In the genomic region with DNA sequence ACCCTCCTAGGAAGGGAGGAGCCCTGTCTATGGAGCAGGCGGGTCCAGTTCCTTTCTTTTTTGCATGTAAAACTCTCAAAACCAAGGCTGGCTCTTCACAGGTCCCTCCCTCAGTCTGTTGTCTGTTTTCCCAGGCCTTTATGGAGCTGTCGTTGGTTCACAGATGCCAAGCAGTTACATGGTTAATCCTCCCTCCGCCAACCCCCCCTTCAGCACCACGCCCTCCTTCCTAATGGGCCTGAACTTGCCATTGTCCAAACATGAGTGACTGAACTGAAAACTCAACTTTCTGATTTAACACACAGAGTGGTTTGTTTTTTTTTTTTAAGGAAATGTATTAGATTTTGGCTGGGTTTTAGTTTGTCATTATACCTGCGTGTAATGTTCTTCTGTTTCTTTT, we compare ENCODE assay signal across 1 cellular context.
TF ChIP-seq lines count a peak whose summit lies in the region.

No MANE protein-coding gene starts in this region.

TF ChIP-seq in GM23338, 12 proteins besides CTCF, POLR2A, EP300 and RAD21 (continued from another document):
- TF ChIP-seq, protein P1, sequence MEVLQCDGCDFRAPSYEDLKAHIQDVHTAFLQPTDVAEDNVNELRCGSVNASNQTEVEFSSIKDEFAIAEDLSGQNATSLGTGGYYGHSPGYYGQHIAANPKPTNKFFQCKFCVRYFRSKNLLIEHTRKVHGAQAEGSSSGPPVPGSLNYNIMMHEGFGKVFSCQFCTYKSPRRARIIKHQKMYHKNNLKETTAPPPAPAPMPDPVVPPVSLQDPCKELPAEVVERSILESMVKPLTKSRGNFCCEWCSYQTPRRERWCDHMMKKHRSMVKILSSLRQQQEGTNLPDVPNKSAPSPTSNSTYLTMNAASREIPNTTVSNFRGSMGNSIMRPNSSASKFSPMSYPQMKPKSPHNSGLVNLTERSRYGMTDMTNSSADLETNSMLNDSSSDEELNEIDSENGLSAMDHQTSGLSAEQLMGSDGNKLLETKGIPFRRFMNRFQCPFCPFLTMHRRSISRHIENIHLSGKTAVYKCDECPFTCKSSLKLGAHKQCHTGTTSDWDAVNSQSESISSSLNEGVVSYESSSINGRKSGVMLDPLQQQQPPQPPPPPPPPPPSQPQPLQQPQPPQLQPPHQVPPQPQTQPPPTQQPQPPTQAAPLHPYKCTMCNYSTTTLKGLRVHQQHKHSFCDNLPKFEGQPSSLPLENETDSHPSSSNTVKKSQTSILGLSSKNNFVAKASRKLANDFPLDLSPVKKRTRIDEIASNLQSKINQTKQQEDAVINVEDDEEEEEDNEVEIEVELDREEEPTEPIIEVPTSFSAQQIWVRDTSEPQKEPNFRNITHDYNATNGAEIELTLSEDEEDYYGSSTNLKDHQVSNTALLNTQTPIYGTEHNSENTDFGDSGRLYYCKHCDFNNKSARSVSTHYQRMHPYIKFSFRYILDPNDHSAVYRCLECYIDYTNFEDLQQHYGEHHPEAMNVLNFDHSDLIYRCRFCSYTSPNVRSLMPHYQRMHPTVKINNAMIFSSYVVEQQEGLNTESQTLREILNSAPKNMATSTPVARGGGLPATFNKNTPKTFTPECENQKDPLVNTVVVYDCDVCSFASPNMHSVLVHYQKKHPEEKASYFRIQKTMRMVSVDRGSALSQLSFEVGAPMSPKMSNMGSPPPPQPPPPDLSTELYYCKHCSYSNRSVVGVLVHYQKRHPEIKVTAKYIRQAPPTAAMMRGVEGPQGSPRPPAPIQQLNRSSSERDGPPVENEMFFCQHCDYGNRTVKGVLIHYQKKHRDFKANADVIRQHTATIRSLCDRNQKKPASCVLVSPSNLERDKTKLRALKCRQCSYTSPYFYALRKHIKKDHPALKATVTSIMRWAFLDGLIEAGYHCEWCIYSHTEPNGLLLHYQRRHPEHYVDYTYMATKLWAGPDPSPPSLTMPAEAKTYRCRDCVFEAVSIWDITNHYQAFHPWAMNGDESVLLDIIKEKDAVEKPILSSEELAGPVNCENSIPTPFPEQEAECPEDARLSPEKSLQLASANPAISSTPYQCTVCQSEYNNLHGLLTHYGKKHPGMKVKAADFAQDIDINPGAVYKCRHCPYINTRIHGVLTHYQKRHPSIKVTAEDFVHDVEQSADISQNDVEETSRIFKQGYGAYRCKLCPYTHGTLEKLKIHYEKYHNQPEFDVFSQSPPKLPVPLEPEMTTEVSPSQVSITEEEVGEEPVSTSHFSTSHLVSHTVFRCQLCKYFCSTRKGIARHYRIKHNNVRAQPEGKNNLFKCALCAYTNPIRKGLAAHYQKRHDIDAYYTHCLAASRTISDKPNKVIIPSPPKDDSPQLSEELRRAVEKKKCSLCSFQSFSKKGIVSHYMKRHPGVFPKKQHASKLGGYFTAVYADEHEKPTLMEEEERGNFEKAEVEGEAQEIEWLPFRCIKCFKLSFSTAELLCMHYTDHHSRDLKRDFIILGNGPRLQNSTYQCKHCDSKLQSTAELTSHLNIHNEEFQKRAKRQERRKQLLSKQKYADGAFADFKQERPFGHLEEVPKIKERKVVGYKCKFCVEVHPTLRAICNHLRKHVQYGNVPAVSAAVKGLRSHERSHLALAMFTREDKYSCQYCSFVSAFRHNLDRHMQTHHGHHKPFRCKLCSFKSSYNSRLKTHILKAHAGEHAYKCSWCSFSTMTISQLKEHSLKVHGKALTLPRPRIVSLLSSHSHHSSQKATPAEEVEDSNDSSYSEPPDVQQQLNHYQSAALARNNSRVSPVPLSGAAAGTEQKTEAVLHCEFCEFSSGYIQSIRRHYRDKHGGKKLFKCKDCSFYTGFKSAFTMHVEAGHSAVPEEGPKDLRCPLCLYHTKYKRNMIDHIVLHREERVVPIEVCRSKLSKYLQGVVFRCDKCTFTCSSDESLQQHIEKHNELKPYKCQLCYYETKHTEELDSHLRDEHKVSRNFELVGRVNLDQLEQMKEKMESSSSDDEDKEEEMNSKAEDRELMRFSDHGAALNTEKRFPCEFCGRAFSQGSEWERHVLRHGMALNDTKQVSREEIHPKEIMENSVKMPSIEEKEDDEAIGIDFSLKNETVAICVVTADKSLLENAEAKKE (CRISPR knock-in tag; IDR thresholded peaks at IDR 0.05), result no peak
- TF ChIP-seq JUNB (IDR thresholded peaks at IDR 0.05; ENCODE audit: unreplicated experiment) (no peak), CREB1 (CRISPR knock-in tag; IDR thresholded peaks at IDR 0.05; ENCODE audit: low read depth) (no peak)
- TF ChIP-seq, protein P2, sequence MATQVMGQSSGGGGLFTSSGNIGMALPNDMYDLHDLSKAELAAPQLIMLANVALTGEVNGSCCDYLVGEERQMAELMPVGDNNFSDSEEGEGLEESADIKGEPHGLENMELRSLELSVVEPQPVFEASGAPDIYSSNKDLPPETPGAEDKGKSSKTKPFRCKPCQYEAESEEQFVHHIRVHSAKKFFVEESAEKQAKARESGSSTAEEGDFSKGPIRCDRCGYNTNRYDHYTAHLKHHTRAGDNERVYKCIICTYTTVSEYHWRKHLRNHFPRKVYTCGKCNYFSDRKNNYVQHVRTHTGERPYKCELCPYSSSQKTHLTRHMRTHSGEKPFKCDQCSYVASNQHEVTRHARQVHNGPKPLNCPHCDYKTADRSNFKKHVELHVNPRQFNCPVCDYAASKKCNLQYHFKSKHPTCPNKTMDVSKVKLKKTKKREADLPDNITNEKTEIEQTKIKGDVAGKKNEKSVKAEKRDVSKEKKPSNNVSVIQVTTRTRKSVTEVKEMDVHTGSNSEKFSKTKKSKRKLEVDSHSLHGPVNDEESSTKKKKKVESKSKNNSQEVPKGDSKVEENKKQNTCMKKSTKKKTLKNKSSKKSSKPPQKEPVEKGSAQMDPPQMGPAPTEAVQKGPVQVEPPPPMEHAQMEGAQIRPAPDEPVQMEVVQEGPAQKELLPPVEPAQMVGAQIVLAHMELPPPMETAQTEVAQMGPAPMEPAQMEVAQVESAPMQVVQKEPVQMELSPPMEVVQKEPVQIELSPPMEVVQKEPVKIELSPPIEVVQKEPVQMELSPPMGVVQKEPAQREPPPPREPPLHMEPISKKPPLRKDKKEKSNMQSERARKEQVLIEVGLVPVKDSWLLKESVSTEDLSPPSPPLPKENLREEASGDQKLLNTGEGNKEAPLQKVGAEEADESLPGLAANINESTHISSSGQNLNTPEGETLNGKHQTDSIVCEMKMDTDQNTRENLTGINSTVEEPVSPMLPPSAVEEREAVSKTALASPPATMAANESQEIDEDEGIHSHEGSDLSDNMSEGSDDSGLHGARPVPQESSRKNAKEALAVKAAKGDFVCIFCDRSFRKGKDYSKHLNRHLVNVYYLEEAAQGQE (IDR thresholded peaks at IDR 0.05; ENCODE audit: unreplicated experiment), result no peak
